In genomic region chr6:132818404-132819359, GRCh38 we compare ENCODE assay signal across 1 cellular context.
TF ChIP-seq lines count a peak whose summit lies in the region.

No MANE protein-coding gene starts in this region.

TF ChIP-seq in HepG2, 621 proteins besides CTCF, POLR2A, EP300 and RAD21 (continued from another document):
- TF ChIP-seq NR0B2 (CRISPR knock-in tag; IDR thresholded peaks at IDR 0.05) (no peak), CCAR2 (optimal IDR thresholded peaks at IDR 0.05; ENCODE audit: low read depth, low read length) (no peak), CBX1 (IDR thresholded peaks at IDR 0.05; ENCODE audit: low read depth) (no peak), ZNF501 (CRISPR knock-in tag; IDR thresholded peaks at IDR 0.05) (no peak), AGO2 (optimal IDR thresholded peaks at IDR 0.05; ENCODE audit: low read depth, low read length) (peak; percentile 95), ZNF432 (CRISPR knock-in tag; IDR thresholded peaks at IDR 0.05; ENCODE audit: borderline replicate concordance) (no peak), NR2F2 (IDR thresholded peaks at IDR 0.05; ENCODE audit: borderline replicate concordance, low read depth) (no peak), ISL2 (CRISPR knock-in tag; IDR thresholded peaks at IDR 0.05) (no peak), RBAK (CRISPR knock-in tag; IDR thresholded peaks at IDR 0.05) (no peak), HOMEZ (CRISPR knock-in tag; IDR thresholded peaks at IDR 0.05; ENCODE audit: low read depth) (no peak), ZNF83 (CRISPR knock-in tag; IDR thresholded peaks at IDR 0.05; ENCODE audit: borderline replicate concordance) (no peak), EEA1 (CRISPR knock-in tag; IDR thresholded peaks at IDR 0.05; ENCODE audit: borderline replicate concordance) (no peak), ZNF550 (CRISPR knock-in tag; IDR thresholded peaks at IDR 0.05; ENCODE audit: borderline replicate concordance) (no peak), ELF4 (CRISPR knock-in tag; IDR thresholded peaks at IDR 0.05; ENCODE audit: borderline replicate concordance) (peak; percentile 34; the same call in 1 of the 2 replicates), MATR3 (CRISPR knock-in tag; IDR thresholded peaks at IDR 0.05) (no peak), GMEB1 (CRISPR knock-in tag; IDR thresholded peaks at IDR 0.05; ENCODE audit: borderline replicate concordance) (no peak), ZNF235 (CRISPR knock-in tag; IDR thresholded peaks at IDR 0.05; ENCODE audit: borderline replicate concordance) (no peak), RNF2 (conservative IDR thresholded peaks at IDR 0.05; ENCODE audit: low read depth) (no peak), ZNF335 (CRISPR knock-in tag; IDR thresholded peaks at IDR 0.05) (peak; percentile 54; the same call in 1 of the 2 replicates), RARA (CRISPR knock-in tag; IDR thresholded peaks at IDR 0.05) (0 out of 2 replicates have a peak, but pooled peaks have one; percentile 21), ZNF484 (CRISPR knock-in tag; IDR thresholded peaks at IDR 0.05; ENCODE audit: borderline replicate concordance, low read depth) (no peak), PRMT3 (CRISPR knock-in tag; IDR thresholded peaks at IDR 0.05; ENCODE audit: borderline replicate concordance, low read depth) (0 out of 2 replicates have a peak, but pooled peaks have one; percentile 27), ARNT2 (CRISPR knock-in tag; IDR thresholded peaks at IDR 0.05; ENCODE audit: low read depth) (0 out of 2 replicates have a peak, but pooled peaks have one; percentile 25), REPIN1 (CRISPR knock-in tag; IDR thresholded peaks at IDR 0.05; ENCODE audit: borderline replicate concordance, low read depth) (no peak), SNAPC2 (CRISPR knock-in tag; IDR thresholded peaks at IDR 0.05) (no peak), ZNF549 (CRISPR knock-in tag; IDR thresholded peaks at IDR 0.05) (no peak), NCOR1 (IDR thresholded peaks at IDR 0.05; ENCODE audit: borderline replicate concordance, low read length) (no peak), ZNF253 (CRISPR knock-in tag; IDR thresholded peaks at IDR 0.05; ENCODE audit: borderline replicate concordance) (no peak)
- TF ChIP-seq, protein P1, sequence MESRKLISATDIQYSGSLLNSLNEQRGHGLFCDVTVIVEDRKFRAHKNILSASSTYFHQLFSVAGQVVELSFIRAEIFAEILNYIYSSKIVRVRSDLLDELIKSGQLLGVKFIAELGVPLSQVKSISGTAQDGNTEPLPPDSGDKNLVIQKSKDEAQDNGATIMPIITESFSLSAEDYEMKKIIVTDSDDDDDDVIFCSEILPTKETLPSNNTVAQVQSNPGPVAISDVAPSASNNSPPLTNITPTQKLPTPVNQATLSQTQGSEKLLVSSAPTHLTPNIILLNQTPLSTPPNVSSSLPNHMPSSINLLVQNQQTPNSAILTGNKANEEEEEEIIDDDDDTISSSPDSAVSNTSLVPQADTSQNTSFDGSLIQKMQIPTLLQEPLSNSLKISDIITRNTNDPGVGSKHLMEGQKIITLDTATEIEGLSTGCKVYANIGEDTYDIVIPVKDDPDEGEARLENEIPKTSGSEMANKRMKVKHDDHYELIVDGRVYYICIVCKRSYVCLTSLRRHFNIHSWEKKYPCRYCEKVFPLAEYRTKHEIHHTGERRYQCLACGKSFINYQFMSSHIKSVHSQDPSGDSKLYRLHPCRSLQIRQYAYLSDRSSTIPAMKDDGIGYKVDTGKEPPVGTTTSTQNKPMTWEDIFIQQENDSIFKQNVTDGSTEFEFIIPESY (CRISPR knock-in tag; IDR thresholded peaks at IDR 0.05) = no peak
- TF ChIP-seq, protein P2, sequence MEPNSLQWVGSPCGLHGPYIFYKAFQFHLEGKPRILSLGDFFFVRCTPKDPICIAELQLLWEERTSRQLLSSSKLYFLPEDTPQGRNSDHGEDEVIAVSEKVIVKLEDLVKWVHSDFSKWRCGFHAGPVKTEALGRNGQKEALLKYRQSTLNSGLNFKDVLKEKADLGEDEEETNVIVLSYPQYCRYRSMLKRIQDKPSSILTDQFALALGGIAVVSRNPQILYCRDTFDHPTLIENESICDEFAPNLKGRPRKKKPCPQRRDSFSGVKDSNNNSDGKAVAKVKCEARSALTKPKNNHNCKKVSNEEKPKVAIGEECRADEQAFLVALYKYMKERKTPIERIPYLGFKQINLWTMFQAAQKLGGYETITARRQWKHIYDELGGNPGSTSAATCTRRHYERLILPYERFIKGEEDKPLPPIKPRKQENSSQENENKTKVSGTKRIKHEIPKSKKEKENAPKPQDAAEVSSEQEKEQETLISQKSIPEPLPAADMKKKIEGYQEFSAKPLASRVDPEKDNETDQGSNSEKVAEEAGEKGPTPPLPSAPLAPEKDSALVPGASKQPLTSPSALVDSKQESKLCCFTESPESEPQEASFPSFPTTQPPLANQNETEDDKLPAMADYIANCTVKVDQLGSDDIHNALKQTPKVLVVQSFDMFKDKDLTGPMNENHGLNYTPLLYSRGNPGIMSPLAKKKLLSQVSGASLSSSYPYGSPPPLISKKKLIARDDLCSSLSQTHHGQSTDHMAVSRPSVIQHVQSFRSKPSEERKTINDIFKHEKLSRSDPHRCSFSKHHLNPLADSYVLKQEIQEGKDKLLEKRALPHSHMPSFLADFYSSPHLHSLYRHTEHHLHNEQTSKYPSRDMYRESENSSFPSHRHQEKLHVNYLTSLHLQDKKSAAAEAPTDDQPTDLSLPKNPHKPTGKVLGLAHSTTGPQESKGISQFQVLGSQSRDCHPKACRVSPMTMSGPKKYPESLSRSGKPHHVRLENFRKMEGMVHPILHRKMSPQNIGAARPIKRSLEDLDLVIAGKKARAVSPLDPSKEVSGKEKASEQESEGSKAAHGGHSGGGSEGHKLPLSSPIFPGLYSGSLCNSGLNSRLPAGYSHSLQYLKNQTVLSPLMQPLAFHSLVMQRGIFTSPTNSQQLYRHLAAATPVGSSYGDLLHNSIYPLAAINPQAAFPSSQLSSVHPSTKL (CRISPR knock-in tag; IDR thresholded peaks at IDR 0.05) = no peak
